ENCODE assay signal across 27 cellular contexts in the genomic region with DNA sequence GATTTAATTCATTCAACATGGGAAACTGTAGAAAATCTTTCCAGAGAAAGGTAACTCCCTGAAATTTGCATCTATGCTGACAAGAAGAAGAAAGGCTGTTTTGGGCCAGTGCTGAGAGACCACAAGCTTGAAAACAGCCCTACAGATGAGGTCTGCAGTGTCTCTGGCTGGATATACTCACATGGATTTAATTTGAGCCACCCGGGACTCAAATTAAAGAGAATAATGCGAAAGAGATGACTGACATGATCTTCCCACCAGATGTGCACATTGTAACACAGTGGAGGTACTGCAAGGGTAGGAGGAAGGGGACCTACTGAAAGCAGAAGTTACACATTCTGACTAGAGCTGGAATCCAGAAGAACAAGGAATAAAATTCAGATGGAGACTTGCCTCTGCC.
"Had no signal": no experiment of that assay in that cellular context is flagged by ENCODE, and none has a peak within 500 bp of the region (broad histone marks: within the 10 kb centered on the region; RNA-seq: fewer than 3 reads in every experiment).

No MANE protein-coding gene starts in this region.

- H3K27me3 ChIP-seq: colonic mucosa, foreskin keratinocyte, gastrocnemius medialis, heart left ventricle had no signal

- ATAC-seq: activated T-cell treated with anti-CD3 and anti-CD28 coated beads, Interleukin-2, amount 50 U/mL, for 4 hours; activated T-helper 17 cell treated with anti-CD3 and anti-CD28 coated beads, Interleukin-2, amount 50 U/mL, for 72 hours; esophagus mucosa; foreskin keratinocyte; gastrocnemius medialis; heart left ventricle; WTC11 had no signal

- H3K4me1 ChIP-seq: colonic mucosa, foreskin keratinocyte, gastrocnemius medialis, heart left ventricle had no signal

- H3K27ac Mint-ChIP-seq: activated CD4-positive, alpha-beta memory T cell treated with anti-CD3 and anti-CD28 coated beads, Interleukin-2, amount 10 ng/mL, durations not matched to agents 7 days and 5 days; activated CD4-positive, alpha-beta T cell treated with anti-CD3 and anti-CD28 coated beads, Interleukin-2, amount 10 ng/mL, durations not matched to agents 7 days and 5 days; activated naive CD8-positive, alpha-beta T cell; activated T-helper 17 cell treated with anti-CD3 and anti-CD28 coated beads, Interleukin-2, amount 50 U/mL, for 72 hours; endodermal cell; WTC11 had no signal

- H3K9me3 ChIP-seq: colonic mucosa, gastrocnemius medialis had no signal

- H3K4me3 ChIP-seq: colonic mucosa, gastrocnemius medialis, heart left ventricle had no signal

- H3K36me3 ChIP-seq: colonic mucosa, gastrocnemius medialis, heart left ventricle had no signal

- H3K4me1 Mint-ChIP-seq: activated CD4-positive, alpha-beta memory T cell treated with anti-CD3 and anti-CD28 coated beads, Interleukin-2, amount 10 ng/mL, durations not matched to agents 7 days and 5 days; activated CD4-positive, alpha-beta T cell treated with anti-CD3 and anti-CD28 coated beads, Interleukin-2, amount 10 ng/mL, durations not matched to agents 7 days and 5 days; activated T-helper 17 cell treated with anti-CD3 and anti-CD28 coated beads, Interleukin-2, amount 50 U/mL, for 72 hours had no signal

- H3K27ac ChIP-seq: colonic mucosa, foreskin keratinocyte, gastrocnemius medialis, heart left ventricle, VCaP had no signal

- H3K36me3 Mint-ChIP-seq: activated naive CD8-positive, alpha-beta T cell had no signal

- DNase-seq: activated CD4-positive, alpha-beta memory T cell treated with anti-CD3 and anti-CD28 coated beads, Interleukin-2, amount 10 ng/mL, durations not matched to agents 7 days and 5 days; activated CD4-positive, alpha-beta T cell treated with anti-CD3 and anti-CD28 coated beads for 1 hour; activated CD4-positive, alpha-beta T cell treated with anti-CD3 and anti-CD28 coated beads for 4 hours; activated CD4-positive, alpha-beta T cell treated with anti-CD3 and anti-CD28 coated beads, Interleukin-2, amount 10 ng/mL, durations not matched to agents 7 days and 5 days; activated CD4-positive, alpha-beta T cell treated with anti-CD3 and anti-CD28 coated beads, Interleukin-2, amount 50 U/mL, for 4 hours; activated effector memory CD4-positive, alpha-beta T cell treated with Interleukin-2 at 50 U/mL for 16 hours; activated gamma-delta T cell treated with Interleukin-2 at 50 U/mL for 16 hours; activated naive CD4-positive, alpha-beta T cell treated with anti-CD3 and anti-CD28 coated beads, Interleukin-2, amount 50 U/mL, for 16 hours; activated naive CD4-positive, alpha-beta T cell treated with Interleukin-2 at 50 U/mL for 16 hours; activated T-cell treated with anti-CD3 and anti-CD28 coated beads, Interleukin-2, amount 50 U/mL, for 4 hours; amniotic stem cell; anterior cingulate cortex; caudate nucleus; cerebellar nuclear complex; colonic mucosa; effector CD8-positive, alpha-beta T cell; endodermal cell; foreskin keratinocyte; gastrocnemius medialis; glutamatergic neuron; heart left ventricle; T-helper 2 cell had no signal

- H3K27me3 Mint-ChIP-seq: activated CD4-positive, alpha-beta memory T cell treated with anti-CD3 and anti-CD28 coated beads, Interleukin-2, amount 10 ng/mL, durations not matched to agents 7 days and 5 days; activated CD4-positive, alpha-beta T cell treated with anti-CD3 and anti-CD28 coated beads, Interleukin-2, amount 10 ng/mL, durations not matched to agents 7 days and 5 days; activated naive CD8-positive, alpha-beta T cell; activated T-helper 17 cell treated with anti-CD3 and anti-CD28 coated beads, Interleukin-2, amount 50 U/mL, for 72 hours had no signal

- H3K4me3 Mint-ChIP-seq: activated CD4-positive, alpha-beta memory T cell treated with anti-CD3 and anti-CD28 coated beads, Interleukin-2, amount 10 ng/mL, durations not matched to agents 7 days and 5 days; activated CD4-positive, alpha-beta T cell treated with anti-CD3 and anti-CD28 coated beads, Interleukin-2, amount 10 ng/mL, durations not matched to agents 7 days and 5 days; activated naive CD8-positive, alpha-beta T cell; activated T-cell treated with anti-CD3 and anti-CD28 coated beads, Interleukin-2, amount 50 U/mL, for 4 hours; activated T-helper 17 cell treated with anti-CD3 and anti-CD28 coated beads, Interleukin-2, amount 50 U/mL, for 72 hours; endodermal cell; WTC11 had no signal
